In the genomic region with DNA sequence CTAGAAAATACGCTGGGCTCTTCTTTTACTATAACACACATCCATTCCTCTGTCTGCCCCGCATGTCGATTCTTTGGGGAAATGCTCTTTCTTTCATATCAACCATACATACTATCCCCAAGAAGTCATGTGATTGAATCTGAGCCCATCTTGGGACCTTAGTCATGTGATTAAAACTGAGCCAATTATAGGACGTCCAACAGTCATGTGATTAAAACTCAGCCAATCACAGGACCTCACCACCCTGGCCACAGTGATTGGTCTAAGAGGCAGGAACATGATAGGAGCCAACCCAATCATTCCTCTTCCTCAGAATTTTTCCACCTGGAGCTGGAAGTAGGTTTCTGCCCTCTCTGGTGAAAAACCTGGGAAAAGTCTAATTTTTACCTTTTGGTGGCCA, we compare ENCODE assay signal across 26 cellular contexts.
"Had no signal": no experiment of that assay in that cellular context is flagged by ENCODE, and none has a peak within 500 bp of the region (broad histone marks: within the 10 kb centered on the region; RNA-seq: fewer than 3 reads in every experiment).

No MANE protein-coding gene starts in this region.

- H3K36me3 ChIP-seq: ascending aorta had no signal

- H3K4me3 Mint-ChIP-seq: activated B cell treated with CpG ODN at 0.5 μM for 24 hours; activated CD4-positive, alpha-beta memory T cell treated with anti-CD3 and anti-CD28 coated beads for 36 hours; activated CD4-positive, alpha-beta T cell treated with anti-CD3 and anti-CD28 coated beads, Interleukin-2, amount 10 ng/mL, durations not matched to agents 7 days and 5 days; activated naive CD8-positive, alpha-beta T cell treated with anti-CD3 and anti-CD28 coated beads, Interleukin-2, amount 50 U/mL, for 24 hours; activated T-cell treated with anti-CD3 and anti-CD28 coated beads, Interleukin-2, amount 50 U/mL, for 4 hours; T-helper 17 cell had no signal

- ATAC-seq: activated naive CD4-positive, alpha-beta T cell treated with anti-CD3 and anti-CD28 coated beads, Interleukin-2, amount 50 U/mL, for 72 hours; activated naive CD8-positive, alpha-beta T cell treated with anti-CD3 and anti-CD28 coated beads, Interleukin-2, amount 50 U/mL, for 24 hours; activated T-cell treated with anti-CD3 and anti-CD28 coated beads, Interleukin-2, amount 50 U/mL, for 4 hours; body of pancreas; PC-3; T-helper 17 cell had no signal

- H3K4me1 Mint-ChIP-seq: activated B cell treated with CpG ODN at 0.5 μM for 24 hours; activated CD4-positive, alpha-beta T cell treated with anti-CD3 and anti-CD28 coated beads, Interleukin-2, amount 10 ng/mL, durations not matched to agents 7 days and 5 days; activated naive CD8-positive, alpha-beta T cell treated with anti-CD3 and anti-CD28 coated beads, Interleukin-2, amount 50 U/mL, for 24 hours; T-helper 17 cell had no signal

- H3K36me3 Mint-ChIP-seq: activated CD4-positive, alpha-beta memory T cell treated with anti-CD3 and anti-CD28 coated beads for 36 hours; activated naive CD4-positive, alpha-beta T cell treated with anti-CD3 and anti-CD28 coated beads, Interleukin-2, amount 50 U/mL, for 72 hours had no signal

- H3K9me3 ChIP-seq: ascending aorta, body of pancreas had no signal

- H3K27me3 ChIP-seq: ascending aorta, body of pancreas had no signal

- H3K27ac Mint-ChIP-seq: activated B cell treated with CpG ODN at 0.5 μM for 24 hours; activated CD4-positive, alpha-beta memory T cell treated with anti-CD3 and anti-CD28 coated beads for 36 hours; activated CD4-positive, alpha-beta T cell treated with anti-CD3 and anti-CD28 coated beads, Interleukin-2, amount 10 ng/mL, durations not matched to agents 7 days and 5 days; activated naive CD4-positive, alpha-beta T cell treated with anti-CD3 and anti-CD28 coated beads, Interleukin-2, amount 50 U/mL, for 72 hours; activated naive CD8-positive, alpha-beta T cell treated with anti-CD3 and anti-CD28 coated beads, Interleukin-2, amount 50 U/mL, for 24 hours; T-helper 17 cell had no signal

- FAIRE-seq: bronchial epithelial cell, RCC 7860, TTC549 had no signal

- H3K4me1 ChIP-seq: ascending aorta, body of pancreas had no signal

- H3K27ac ChIP-seq: ascending aorta, body of pancreas had no signal

- H3K9me3 Mint-ChIP-seq: activated B cell treated with CpG ODN at 0.5 μM for 24 hours; activated CD4-positive, alpha-beta memory T cell treated with anti-CD3 and anti-CD28 coated beads for 36 hours; activated naive CD8-positive, alpha-beta T cell treated with anti-CD3 and anti-CD28 coated beads, Interleukin-2, amount 50 U/mL, for 24 hours had no signal

- DNase-seq: activated B cell treated with CpG ODN at 0.5 μM for 24 hours; activated CD4-positive, alpha-beta memory T cell treated with anti-CD3 and anti-CD28 coated beads for 36 hours; activated CD4-positive, alpha-beta T cell treated with anti-CD3 and anti-CD28 coated beads, Interleukin-2, amount 10 ng/mL, durations not matched to agents 7 days and 5 days; activated CD8-positive, alpha-beta memory T cell treated with anti-CD3 and anti-CD28 coated beads for 24 hours; activated effector memory CD4-positive, alpha-beta T cell treated with anti-CD3 and anti-CD28 coated beads, Interleukin-2, amount 50 U/mL, for 16 hours; activated naive CD4-positive, alpha-beta T cell treated with Interleukin-2 at 50 U/mL for 16 hours; activated naive CD8-positive, alpha-beta T cell treated with anti-CD3 and anti-CD28 coated beads, Interleukin-2, amount 50 U/mL, for 24 hours; activated T-cell treated with anti-CD3 and anti-CD28 coated beads, Interleukin-2, amount 50 U/mL, for 4 hours; amniotic stem cell; body of pancreas; central memory CD4-positive, alpha-beta T cell; NCI-H1092; NCI-H1417; NCI-H1930; NCI-H345; NCI-H510A treated with DMSO at 0.1 percent for 48 hours; NCI-H69; PC-3; SHP77 treated with DMSO at 0.1 percent for 48 hours; T-helper 17 cell; T-helper 9 cell had no signal

- H3K4me3 ChIP-seq: ascending aorta, body of pancreas had no signal
